In the genomic region with DNA sequence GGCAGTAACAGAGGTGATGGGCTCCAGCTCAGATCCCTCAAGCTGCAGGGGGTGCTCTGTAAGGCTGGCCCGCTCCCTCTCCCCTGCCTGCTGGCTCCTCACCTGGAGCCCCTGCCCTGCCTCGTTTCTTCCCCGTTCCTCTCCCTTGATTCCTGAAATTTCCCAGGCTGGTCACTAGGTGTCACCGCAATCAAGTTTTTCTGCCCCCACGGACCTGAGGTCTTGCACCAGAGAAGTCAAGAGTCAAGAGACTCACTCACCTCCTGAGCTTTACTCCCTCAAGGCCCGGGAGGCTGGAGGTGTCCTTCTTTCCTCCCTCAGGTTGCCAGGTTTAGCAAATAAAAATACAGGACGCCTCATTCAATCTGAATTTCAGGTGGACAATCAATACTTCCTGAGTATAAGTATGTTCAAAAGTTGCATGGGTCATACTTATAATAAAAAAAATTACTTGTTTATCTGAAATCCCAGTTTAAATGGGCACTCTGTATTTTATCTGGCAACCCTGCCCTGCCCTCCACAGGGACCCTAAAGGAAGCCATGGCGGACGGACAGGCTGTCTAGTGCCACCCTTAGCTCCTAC, we compare ENCODE assay signal across 8 cellular contexts.
DNase-seq lines count a peak whose midpoint lies in the region; ATAC-seq and TF ChIP-seq lines count a peak whose summit lies in the region.

No MANE protein-coding gene starts in this region.

- TF ChIP-seq POLR2A in testis (IDR thresholded peaks at IDR 0.05), result no peak

- intact Hi-C loops in activated CD4-positive, alpha-beta T cell treated with anti-CD3 and anti-CD28 coated beads for 36 hours (cut with DNase I, micrococcal nuclease), result loop anchor here (1.0 to 5.0 kb wide), 3 partner anchors 72 to 111 kb away; no protein-coding TSS in a partner anchor
- intact Hi-C loops in testis (cut with DNase I; ENCODE audit: low total_unique reads), result loop anchor here (10.0 kb wide), 1 partner anchor 111 kb away; no protein-coding TSS in a partner anchor

- no peak overlapping the region for H3K27ac Mint-ChIP-seq in activated CD4-positive, alpha-beta T cell treated with anti-CD3 and anti-CD28 coated beads for 36 hours
- H3K27ac Mint-ChIP-seq in T-helper 1 cell treated with Interleukin-12 subunit alpha and Interleukin-12 subunit beta and Interleukin-4 antibody, amounts not matched to agents 30 μg/mL and 1 μg/mL, for 36 hours, result peak overlapping the region; percentile 45

- no peak overlapping the region for H3K4me3 ChIP-seq in testis

- no peak overlapping the region for H3K27ac ChIP-seq in testis

- peak; percentile 71 for ATAC-seq in activated CD4-positive, alpha-beta T cell treated with anti-CD3 and anti-CD28 coated beads for 36 hours
- ATAC-seq in left lobe of liver, result peak; percentile 80
- ATAC-seq in HG02798 (IDR thresholded peaks at IDR 0.05; ENCODE audit: poor library complexity, unreplicated experiment), result no peak

- no peaks in the 10 kb centered on the region for H3K9me3 Mint-ChIP-seq in activated CD4-positive, alpha-beta T cell treated with anti-CD3 and anti-CD28 coated beads for 36 hours (ENCODE audit: low read depth)
- no peaks in the 10 kb centered on the region for H3K9me3 Mint-ChIP-seq in T-helper 1 cell treated with Interleukin-12 subunit alpha and Interleukin-12 subunit beta and Interleukin-4 antibody, amounts not matched to agents 30 μg/mL and 1 μg/mL, for 36 hours

- no peaks in the 10 kb centered on the region for H3K9me3 ChIP-seq in testis

- no peaks in the 10 kb centered on the region for H3K27me3 Mint-ChIP-seq in activated CD4-positive, alpha-beta T cell treated with anti-CD3 and anti-CD28 coated beads for 36 hours
- H3K27me3 Mint-ChIP-seq in T-helper 1 cell treated with Interleukin-12 subunit alpha and Interleukin-12 subunit beta and Interleukin-4 antibody, amounts not matched to agents 30 μg/mL and 1 μg/mL, for 36 hours (ENCODE audit: low read depth), result no peaks in the 10 kb centered on the region

- no peaks in the 10 kb centered on the region for H3K27me3 ChIP-seq in testis

- H3K36me3 ChIP-seq in testis (ENCODE audit: low read depth, missing control alignments), result no peaks in the 10 kb centered on the region

- WGBS in testis, 2 donors, result 39 to 49% methylated on average over 8 to 9 of the region's 9 CpGs

- no peak overlapping the region for H3K4me3 Mint-ChIP-seq in activated CD4-positive, alpha-beta T cell treated with anti-CD3 and anti-CD28 coated beads for 36 hours
- no peak overlapping the region for H3K4me3 Mint-ChIP-seq in T-helper 1 cell treated with Interleukin-12 subunit alpha and Interleukin-12 subunit beta and Interleukin-4 antibody, amounts not matched to agents 30 μg/mL and 1 μg/mL, for 36 hours

- H3K4me1 Mint-ChIP-seq in activated CD4-positive, alpha-beta T cell treated with anti-CD3 and anti-CD28 coated beads for 36 hours, result no peaks in the 10 kb centered on the region
- peaks cover 17% of the 10 kb centered on the region for H3K4me1 Mint-ChIP-seq in T-helper 1 cell treated with Interleukin-12 subunit alpha and Interleukin-12 subunit beta and Interleukin-4 antibody, amounts not matched to agents 30 μg/mL and 1 μg/mL, for 36 hours (ENCODE audit: low read depth)

- peaks cover 14% of the 10 kb centered on the region for H3K4me1 ChIP-seq in testis

- no peaks in the 10 kb centered on the region for H3K36me3 Mint-ChIP-seq in activated CD4-positive, alpha-beta T cell treated with anti-CD3 and anti-CD28 coated beads for 36 hours (ENCODE audit: low read depth)
- H3K36me3 Mint-ChIP-seq in T-helper 1 cell treated with Interleukin-12 subunit alpha and Interleukin-12 subunit beta and Interleukin-4 antibody, amounts not matched to agents 30 μg/mL and 1 μg/mL, for 36 hours (ENCODE audit: low read depth), result no peaks in the 10 kb centered on the region

- CTCF ChIA-PET in activated CD4-positive, alpha-beta T cell treated with anti-CD3 and anti-CD28 coated beads for 36 hours (lab: Charles Lee), result interaction anchor here (0.8 to 3.6 kb wide), 7 partner anchors 19 to 113 kb away, joined by 3 to 36 read pairs (median 3); a partner anchor contains a TSS

- POLR2A ChIA-PET in activated CD4-positive, alpha-beta T cell treated with anti-CD3 and anti-CD28 coated beads for 36 hours (lab: Charles Lee), result no interaction called here

- peak; percentile 60 for DNase-seq in activated CD4-positive, alpha-beta T cell treated with anti-CD3 and anti-CD28 coated beads for 36 hours
- DNase-seq in activated CD4-positive, alpha-beta T cell treated with anti-CD3 and anti-CD28 coated beads for 1 hour, result no peak
- DNase-seq in MV-4-11 (lab: John Stamatoyannopoulos, UW), result peak; percentile 41
- DNase-seq in cerebellum (ENCODE audit: low spot score), result peak; percentile 67
- DNase-seq in left lobe of liver (ENCODE audit: low spot score), result peak; percentile 60
- DNase-seq in testis, result peak; percentile 67

- TF ChIP-seq CTCF in testis (IDR thresholded peaks at IDR 0.05), result peak; percentile 70 to 80 (median 78)
